In genomic region chr3:136839556-136839931, GRCh38 we compare ENCODE assay signal across 14 cellular contexts. TPM values are rescaled to one million over a fixed set of nuclear protein-coding genes. Genes with fewer than 3 reads are reported as not detected.
A peak's percentile ranks its signal among the peaks of the same experiment; 100 is the strongest.
DNase-seq lines count a peak whose midpoint lies in the region; ATAC-seq and TF ChIP-seq lines count a peak whose summit lies in the region.
"Had no signal": no experiment of that assay in that cellular context is flagged by ENCODE, and none has a peak within 500 bp of the region (broad histone marks: within the 10 kb centered on the region; RNA-seq: fewer than 3 reads in every experiment).

No MANE protein-coding gene starts in this region.

- H3K27me3 Mint-ChIP-seq in CD4-positive, CD25-positive, alpha-beta regulatory T cell: peaks cover 4% of the 10 kb centered on the region
- H3K27me3 Mint-ChIP-seq in activated T-helper 17 cell treated with anti-CD3 and anti-CD28 coated beads, Interleukin-2, amount 50 U/mL, for 72 hours: no peaks in the 10 kb centered on the region
- H3K27me3 Mint-ChIP-seq in nephron progenitor cell (ENCODE audit: low read depth, poor library complexity): no peaks in the 10 kb centered on the region
- H3K27me3 Mint-ChIP-seq: memory B cell had no signal

- no peaks in the 10 kb centered on the region for H4K20me1 ChIP-seq in GM23248 (ENCODE audit: insufficient read depth)

- no peak overlapping the region for H3K9ac ChIP-seq in GM23248

- in situ Hi-C loops in GM23248 (cut with MboI): no loop called here

- no peak overlapping the region for H3K4me3 ChIP-seq in CD4-positive, CD25-positive, alpha-beta regulatory T cell (ENCODE audit: low read depth, low read length)
- no peak overlapping the region for H3K4me3 ChIP-seq in GM23248
- H3K4me3 ChIP-seq: MG63, right lobe of liver, thoracic aorta had no signal

- peaks cover 9% of the 10 kb centered on the region for H3K4me1 ChIP-seq in CD4-positive, CD25-positive, alpha-beta regulatory T cell (ENCODE audit: control insufficient read depth, insufficient read depth, low read length, poor library complexity, severe bottlenecking)
- peaks cover 41% of the 10 kb centered on the region for H3K4me1 ChIP-seq in GM23248 (ENCODE audit: insufficient read depth)

- H3F3A ChIP-seq in GM23248 (ENCODE audit: insufficient read depth): peaks cover 33% of the 10 kb centered on the region

- no peaks in the 10 kb centered on the region for H3K9me3 Mint-ChIP-seq in CD4-positive, CD25-positive, alpha-beta regulatory T cell
- H3K9me3 Mint-ChIP-seq in activated T-helper 17 cell treated with anti-CD3 and anti-CD28 coated beads, Interleukin-2, amount 50 U/mL, for 72 hours: no peaks in the 10 kb centered on the region
- H3K9me3 Mint-ChIP-seq in nephron progenitor cell: no peaks in the 10 kb centered on the region
- H3K9me3 Mint-ChIP-seq: memory B cell had no signal

- peaks cover 27% of the 10 kb centered on the region for H3K36me3 Mint-ChIP-seq in CD4-positive, CD25-positive, alpha-beta regulatory T cell
- peaks cover 40% of the 10 kb centered on the region for H3K36me3 Mint-ChIP-seq in activated T-helper 17 cell treated with anti-CD3 and anti-CD28 coated beads, Interleukin-2, amount 50 U/mL, for 72 hours (ENCODE audit: low read depth)
- peaks cover 25% of the 10 kb centered on the region for H3K36me3 Mint-ChIP-seq in nephron progenitor cell (ENCODE audit: low read depth)

- peak overlapping the region; percentile 30 for H3K4me2 ChIP-seq in GM23248 (ENCODE audit: unreplicated experiment)

- H2AFZ ChIP-seq in GM23248: no peak overlapping the region

- TF ChIP-seq CTCF in nephron progenitor cell (IDR thresholded peaks at IDR 0.05): no peak

- H3K36me3 ChIP-seq in CD4-positive, CD25-positive, alpha-beta regulatory T cell (ENCODE audit: control insufficient read depth, insufficient read depth, low read length): peaks cover 4% of the 10 kb centered on the region
- H3K36me3 ChIP-seq in GM23248 (ENCODE audit: low read depth): no peaks in the 10 kb centered on the region
- H3K36me3 ChIP-seq: right lobe of liver, thoracic aorta had no signal

- no peaks in the 10 kb centered on the region for H3K27me3 ChIP-seq in CD4-positive, CD25-positive, alpha-beta regulatory T cell (ENCODE audit: control insufficient read depth, insufficient read depth, low read length)
- H3K27me3 ChIP-seq in GM23248 (replicated peaks; ENCODE audit: insufficient read depth): no peaks in the 10 kb centered on the region
- H3K27me3 ChIP-seq: MG63, right lobe of liver had no signal

- H3K27ac Mint-ChIP-seq in CD4-positive, CD25-positive, alpha-beta regulatory T cell: peak overlapping the region; percentile 46 to 80 (median 78)
- peak overlapping the region; percentile 31 for H3K27ac Mint-ChIP-seq in activated T-helper 17 cell treated with anti-CD3 and anti-CD28 coated beads, Interleukin-2, amount 50 U/mL, for 72 hours
- peak overlapping the region; percentile 56 for H3K27ac Mint-ChIP-seq in nephron progenitor cell
- H3K27ac Mint-ChIP-seq: memory B cell had no signal

- no peaks in the 10 kb centered on the region for H3K9me3 ChIP-seq in CD4-positive, CD25-positive, alpha-beta regulatory T cell (ENCODE audit: control insufficient read depth in 2 of 2, low read length in 2 of 2)
- no peaks in the 10 kb centered on the region for H3K9me3 ChIP-seq in GM23248 (ENCODE audit: low read depth)
- H3K9me3 ChIP-seq: MG63, right lobe of liver, thoracic aorta had no signal

- H3K27ac ChIP-seq in CD4-positive, CD25-positive, alpha-beta regulatory T cell (ENCODE audit: insufficient read depth, low read length, poor library complexity, severe bottlenecking): no peak overlapping the region
- no peak overlapping the region for H3K27ac ChIP-seq in GM23248
- H3K27ac ChIP-seq: right lobe of liver had no signal

- peaks cover 37% of the 10 kb centered on the region for H3K79me2 ChIP-seq in GM23248 (ENCODE audit: insufficient read depth)

- no peak for DNase-seq in CD4-positive, CD25-positive, alpha-beta regulatory T cell
- no peak for DNase-seq in GM23248
- DNase-seq in nephron progenitor cell: no peak
- DNase-seq in COR-L47 (lab: John Stamatoyannopoulos, UW): no peak
- DNase-seq in C1 segment of cervical spinal cord (lab: John Stamatoyannopoulos, UW): no peak
- DNase-seq in globus pallidus (ENCODE audit: low spot score): no peak
- DNase-seq: right lobe of liver; stimulated activated CD4-positive, alpha-beta T cell treated with anti-CD3 and anti-CD28 coated beads, Interleukin-1b, Interleukin-23, amount 100 ng/mL, for 48 hours had no signal

- ATAC-seq in CD4-positive, CD25-positive, alpha-beta regulatory T cell (ENCODE audit: low read depth in 2 of 2): no peak
- ATAC-seq in activated T-helper 17 cell treated with anti-CD3 and anti-CD28 coated beads, Interleukin-2, amount 50 U/mL, for 72 hours (replicated peaks): no peak
- ATAC-seq: Panc1 had no signal

- H3K4me1 Mint-ChIP-seq in CD4-positive, CD25-positive, alpha-beta regulatory T cell: peaks cover 0 to 23% (median 17%) of the 10 kb centered on the region in 4 donors
- H3K4me1 Mint-ChIP-seq in activated T-helper 17 cell treated with anti-CD3 and anti-CD28 coated beads, Interleukin-2, amount 50 U/mL, for 72 hours: peaks cover 19% of the 10 kb centered on the region
- H3K4me1 Mint-ChIP-seq in nephron progenitor cell: peaks cover 7% of the 10 kb centered on the region
- H3K4me1 Mint-ChIP-seq: memory B cell had no signal

- H3K9me2 ChIP-seq in GM23248 (ENCODE audit: insufficient read depth): no peaks in the 10 kb centered on the region

- H3K4me3 Mint-ChIP-seq in CD4-positive, CD25-positive, alpha-beta regulatory T cell: no peak overlapping the region
- no peak overlapping the region for H3K4me3 Mint-ChIP-seq in activated T-helper 17 cell treated with anti-CD3 and anti-CD28 coated beads, Interleukin-2, amount 50 U/mL, for 72 hours
- no peak overlapping the region for H3K4me3 Mint-ChIP-seq in nephron progenitor cell
- H3K4me3 Mint-ChIP-seq: CD14-positive monocyte, memory B cell had no signal

RNA-seq across cellular contexts. Expression of gene SLC35G2, which starts 20.6 kb away (rescaled TPM):
- 0.44 TPM for total RNA-seq in CD4-positive, CD25-positive, alpha-beta regulatory T cell
- under 1 TPM in 2 of 4 donors, not detected in 2; 0.06 to 0.10 TPM for polyA plus RNA-seq in CD4-positive, CD25-positive, alpha-beta regulatory T cell
- 9.4 and 11.6 TPM in 2 replicates for total RNA-seq in GM23248 (2014; rRNA removed; shearing (Covaris generic))
- 10.8 and 12.5 TPM in 2 replicates for polyA plus RNA-seq in GM23248 (2016; fragmentation: Nextera tagmentation; extraction: Ambion mirVana)
- 1 to 10 TPM; 3.4 to 9.6 TPM for total RNA-seq in activated T-helper 17 cell treated with anti-CD3 and anti-CD28 coated beads, Interleukin-2, amount 50 U/mL, for 72 hours
- polyA plus RNA-seq: CD14-positive monocyte had no signal

RNA-seq across cellular contexts. Expression of gene NCK1, which starts 22.5 kb away (rescaled TPM):
- total RNA-seq in CD4-positive, CD25-positive, alpha-beta regulatory T cell: 64.9 TPM
- 10 to 100 TPM; 48.7 to 63.5 (median 53.8) TPM for polyA plus RNA-seq in CD4-positive, CD25-positive, alpha-beta regulatory T cell
- 42.4 and 42.6 TPM in 2 replicates for total RNA-seq in GM23248 (2014; rRNA removed; shearing (Covaris generic))
- polyA plus RNA-seq in GM23248 (2016; fragmentation: Nextera tagmentation; extraction: Ambion mirVana): 38.4 and 43.2 TPM in 2 replicates
- 10 to 100 TPM; 37.5 to 41.6 TPM for total RNA-seq in activated T-helper 17 cell treated with anti-CD3 and anti-CD28 coated beads, Interleukin-2, amount 50 U/mL, for 72 hours
